In the genomic region with DNA sequence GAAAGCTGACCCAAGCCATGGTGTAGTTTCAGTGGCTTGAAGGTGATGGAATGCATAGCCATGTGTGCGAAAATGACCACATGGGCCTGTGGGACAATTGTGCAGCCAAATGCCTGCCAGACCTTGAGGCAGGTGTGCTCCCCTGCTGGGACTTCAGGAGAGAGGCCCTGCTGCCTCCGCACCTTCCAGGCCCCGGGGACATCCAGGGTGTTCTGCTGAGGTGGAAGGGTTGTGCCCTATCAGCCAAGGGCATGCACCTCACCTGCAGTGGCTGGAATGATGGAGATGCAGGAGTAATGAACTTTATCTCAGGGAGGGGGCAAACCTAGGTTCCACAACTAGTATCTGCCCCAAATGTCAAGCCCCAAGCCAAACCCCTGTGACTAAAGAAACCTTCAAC, we compare ENCODE assay signal across 17 cellular contexts. TPM values are rescaled to one million over a fixed set of nuclear protein-coding genes. Genes with fewer than 3 reads are reported as not detected.
DNase-seq lines count a peak whose midpoint lies in the region; TF ChIP-seq lines count a peak whose summit lies in the region.
"Had no signal": no experiment of that assay in that cellular context is flagged by ENCODE, and none has a peak within 500 bp of the region (broad histone marks: within the 10 kb centered on the region; RNA-seq: fewer than 3 reads in every experiment).

No MANE protein-coding gene starts in this region.

- DNase-seq in HL-60 (ENCODE audit: low read depth in 1 of 2, low spot score in 1 of 2) (no peak), MG63 (no peak), MM.1S (no peak), UCSD-AML1 (lab: John Stamatoyannopoulos, UW; ENCODE audit: unreplicated experiment) (no peak)
- DNase-seq: 8988T; ACHN; BE2C; C1 segment of cervical spinal cord; Caco-2; Calu3; CD4-positive, alpha-beta T cell; CD8-positive, alpha-beta T cell; DMS79 treated with DMSO at 0.1 percent for 48 hours; GF-D8 had no signal

- H3K9ac ChIP-seq in MM.1S (ENCODE audit: low read length): no peak overlapping the region
- H3K9ac ChIP-seq: BLaER1 had no signal

- no peak overlapping the region for H3K4me3 ChIP-seq in HL-60 (replicated peaks; ENCODE audit: insufficient read depth, low read length)
- H3K4me3 ChIP-seq in neutrophil (ENCODE audit: low read depth in 1 of 2, low read length in 1 of 2): peak overlapping the region in 1 of 2 experiments; percentile 22
- H3K4me3 ChIP-seq in MG63: no peak overlapping the region
- no peak overlapping the region for H3K4me3 ChIP-seq in MM.1S (ENCODE audit: low read length)
- H3K4me3 ChIP-seq: BLaER1 had no signal

- H3K79me2 ChIP-seq in MM.1S (ENCODE audit: low read length): no peaks in the 10 kb centered on the region

- no peak overlapping the region for H2AFZ ChIP-seq in MM.1S (ENCODE audit: low read length)

- no peak overlapping the region for H3K4me2 ChIP-seq in MM.1S (ENCODE audit: low read depth, low read length)

- H3K27ac Mint-ChIP-seq in dendritic cell treated with granulocyte-macrophage colony-stimulating factor and Interleukin-4, amounts not matched to agents 40 ng/mL and 50 ng/mL, for 4 days: peak overlapping the region; percentile 25
- H3K27ac Mint-ChIP-seq: CD4-positive, alpha-beta T cell; CD8-positive, alpha-beta T cell had no signal

- no peak overlapping the region for H3K4me3 Mint-ChIP-seq in dendritic cell treated with granulocyte-macrophage colony-stimulating factor and Interleukin-4, amounts not matched to agents 40 ng/mL and 50 ng/mL, for 4 days
- H3K4me3 Mint-ChIP-seq: CD4-positive, alpha-beta T cell; CD8-positive, alpha-beta T cell had no signal

- intact Hi-C loops in dendritic cell treated with granulocyte-macrophage colony-stimulating factor and Interleukin-4, amounts not matched to agents 40 ng/mL and 50 ng/mL, for 4 days (cut with micrococcal nuclease): no loop called here

- peaks cover 48 to 50% of the 10 kb centered on the region in 2 experiments for H3K4me1 ChIP-seq in neutrophil (ENCODE audit: control insufficient read depth in 1 of 2, insufficient read depth in 1 of 2, low read depth in 1 of 2, low read length in 1 of 2)
- H3K4me1 ChIP-seq in MM.1S (ENCODE audit: low read length): peaks cover 5% of the 10 kb centered on the region; the same call in 1 of the 2 replicates

- H3K27me3 ChIP-seq in HL-60 (ENCODE audit: insufficient read depth, poor library complexity, severe bottlenecking) (no peaks in the 10 kb centered on the region), neutrophil (no peaks in the 10 kb centered on the region), MG63 (no peaks in the 10 kb centered on the region), MM.1S (replicated peaks; ENCODE audit: insufficient read depth, low read length) (no peaks in the 10 kb centered on the region)
- H3K27me3 ChIP-seq: BLaER1 had no signal

- peak overlapping the region; percentile 74 for H3K27ac ChIP-seq in HL-60 (replicated peaks)
- peak overlapping the region; percentile 84 for H3K27ac ChIP-seq in neutrophil
- H3K27ac ChIP-seq in MM.1S (ENCODE audit: low read length): no peak overlapping the region
- H3K27ac ChIP-seq: BLaER1 had no signal

- H3K36me3 ChIP-seq in neutrophil (no peaks in the 10 kb centered on the region), MG63 (no peaks in the 10 kb centered on the region), MM.1S (replicated peaks; ENCODE audit: insufficient read depth, low read length) (no peaks in the 10 kb centered on the region)
- H3K36me3 ChIP-seq: BE2C, BLaER1 had no signal

- H3K4me1 Mint-ChIP-seq in dendritic cell treated with granulocyte-macrophage colony-stimulating factor and Interleukin-4, amounts not matched to agents 40 ng/mL and 50 ng/mL, for 4 days (ENCODE audit: low read depth): peaks cover 57% of the 10 kb centered on the region

- TF ChIP-seq CTCF in HL-60 (IDR thresholded peaks at IDR 0.05; ENCODE audit: insufficient read depth, low read length) (no peak), neutrophil (IDR thresholded peaks at IDR 0.05) (no peak), MM.1S (IDR thresholded peaks at IDR 0.05; ENCODE audit: low read length) (no peak)

- H3K9me3 Mint-ChIP-seq in dendritic cell treated with granulocyte-macrophage colony-stimulating factor and Interleukin-4, amounts not matched to agents 40 ng/mL and 50 ng/mL, for 4 days: peaks cover 2% of the 10 kb centered on the region
- H3K9me3 Mint-ChIP-seq: CD8-positive, alpha-beta T cell had no signal

- no peaks in the 10 kb centered on the region for H3K36me3 Mint-ChIP-seq in dendritic cell treated with granulocyte-macrophage colony-stimulating factor and Interleukin-4, amounts not matched to agents 40 ng/mL and 50 ng/mL, for 4 days (ENCODE audit: low read depth)
- H3K36me3 Mint-ChIP-seq: CD8-positive, alpha-beta T cell had no signal

- no peaks in the 10 kb centered on the region for H4K20me1 ChIP-seq in MM.1S (ENCODE audit: insufficient read depth, low read length)
- H4K20me1 ChIP-seq: BLaER1 had no signal

- peaks cover 5% of the 10 kb centered on the region for H3K27me3 Mint-ChIP-seq in dendritic cell treated with granulocyte-macrophage colony-stimulating factor and Interleukin-4, amounts not matched to agents 40 ng/mL and 50 ng/mL, for 4 days
- H3K27me3 Mint-ChIP-seq: CD4-positive, alpha-beta T cell had no signal

- H3K9me3 ChIP-seq in neutrophil (no peaks in the 10 kb centered on the region), MG63 (no peaks in the 10 kb centered on the region), MM.1S (replicated peaks; ENCODE audit: insufficient read depth, low read length) (no peaks in the 10 kb centered on the region)
- H3K9me3 ChIP-seq: BE2C, Caco-2 had no signal

- no peaks in the 10 kb centered on the region for H3K9me2 ChIP-seq in MM.1S (replicated peaks; ENCODE audit: insufficient read depth, low read length)

- H3F3A ChIP-seq in MM.1S (ENCODE audit: insufficient read depth, low read length): no peaks in the 10 kb centered on the region

RNA-seq across cellular contexts. Expression of a gene that starts 44.0 kb away (rescaled TPM):
- total RNA-seq in MG63 (2014; rRNA removed; shearing (Covaris generic); ENCODE audit: low replicate concordance): not detected in 2 replicates
- total RNA-seq: Caco-2; Calu3; CD4-positive, alpha-beta T cell; CD8-positive, alpha-beta T cell had no signal

RNA-seq across cellular contexts. Expression of a gene that starts 57.7 kb away (rescaled TPM):
- total RNA-seq in MG63 (2014; rRNA removed; shearing (Covaris generic); ENCODE audit: low replicate concordance): 6.2 and 6.3 TPM in 2 replicates
